In the genomic region with DNA sequence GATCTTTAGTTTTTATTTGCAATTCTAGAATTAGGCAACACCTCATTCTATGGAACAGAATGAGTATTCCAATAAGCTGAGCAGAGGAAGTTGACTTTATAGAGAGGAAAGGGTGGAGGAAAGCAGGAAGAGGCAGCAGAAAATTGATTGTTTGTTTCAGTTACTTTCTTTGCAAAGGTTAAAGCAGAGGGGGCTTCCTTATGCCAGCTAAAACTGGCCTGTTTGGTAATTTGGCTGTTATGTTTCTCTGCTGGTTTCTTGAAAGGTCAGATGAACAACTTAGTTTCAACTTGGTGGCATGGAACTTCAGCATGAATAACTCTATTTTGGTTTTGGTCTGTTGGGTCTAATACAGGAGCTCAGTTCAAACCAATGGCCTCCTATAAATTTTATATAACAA, we compare ENCODE assay signal across 17 cellular contexts. TPM values are rescaled to one million over a fixed set of nuclear protein-coding genes. Genes with fewer than 3 reads are reported as not detected.
DNase-seq lines count a peak whose midpoint lies in the region; ATAC-seq and TF ChIP-seq lines count a peak whose summit lies in the region.
"Had no signal": no experiment of that assay in that cellular context is flagged by ENCODE, and none has a peak within 500 bp of the region (broad histone marks: within the 10 kb centered on the region; RNA-seq: fewer than 3 reads in every experiment).

No MANE protein-coding gene starts in this region.

- peaks cover 4% of the 10 kb centered on the region for H3K27me3 Mint-ChIP-seq in HFFc6 (ENCODE audit: insufficient read depth)
- H3K27me3 Mint-ChIP-seq in stimulated activated naive CD8-positive, alpha-beta T cell treated with anti-CD3 and anti-CD28 coated beads, Interleukin-15, Interleukin-2, amounts not matched to agents 100 ng/mL and 50 ng/mL, for 24 hours = peaks cover 5% of the 10 kb centered on the region

- no peak overlapping the region for H3K9ac ChIP-seq in mammary epithelial cell (ENCODE audit: insufficient read depth, low read length)

- intact Hi-C loops in mammary epithelial cell (cut with micrococcal nuclease) = no loop called here
- intact Hi-C loops in lower lobe of right lung (cut with DNase I) = no loop called here

- H2AFZ ChIP-seq in mammary epithelial cell (ENCODE audit: low read depth, low read length) = no peak overlapping the region

- peak overlapping the region; percentile 86 for H3K27ac Mint-ChIP-seq in HFFc6
- H3K27ac Mint-ChIP-seq in stimulated activated naive CD8-positive, alpha-beta T cell treated with anti-CD3 and anti-CD28 coated beads, Interleukin-15, Interleukin-2, amounts not matched to agents 100 ng/mL and 50 ng/mL, for 24 hours = peak overlapping the region; percentile 21
- H3K27ac Mint-ChIP-seq: IgD-negative memory B cell had no signal

- peaks cover 98% of the 10 kb centered on the region for H3K79me2 ChIP-seq in mammary epithelial cell (ENCODE audit: insufficient read depth, low read length)

- ATAC-seq in lower lobe of right lung = no peak
- ATAC-seq: psoas muscle had no signal

- H4K20me1 ChIP-seq in mammary epithelial cell (ENCODE audit: insufficient read depth, low read length) = no peaks in the 10 kb centered on the region

- dilution Hi-C loops in mammary epithelial cell (cut with HindIII; ENCODE audit: low sequenced_read_pairs) = no loop called here

- no peak overlapping the region for H3K4me3 ChIP-seq in mammary epithelial cell (replicated peaks in 1 of 3; ENCODE audit: insufficient read depth in 1 of 3, low read depth in 2 of 3, low read length in 3 of 3)
- no peak overlapping the region for H3K4me3 ChIP-seq in lower lobe of right lung
- H3K4me3 ChIP-seq: psoas muscle had no signal

- H3K9me3 ChIP-seq in mammary epithelial cell (replicated peaks; ENCODE audit: insufficient read depth, low read length) = no peaks in the 10 kb centered on the region
- no peaks in the 10 kb centered on the region for H3K9me3 ChIP-seq in lower lobe of right lung
- H3K9me3 ChIP-seq: psoas muscle had no signal

- TF ChIP-seq CTCF in HFFc6 (IDR thresholded peaks at IDR 0.05) (no peak), mammary epithelial cell (conservative IDR thresholded peaks at IDR 0.05 in 1 of 2, IDR thresholded peaks at IDR 0.05 in 1 of 2; ENCODE audit: extremely low read depth in 1 of 2, insufficient read depth in 1 of 2, low read depth in 1 of 2, low read length in 2 of 2) (no peak), lower lobe of right lung (IDR thresholded peaks at IDR 0.05) (no peak)

- H3K36me3 ChIP-seq in mammary epithelial cell (ENCODE audit: insufficient read depth, low read length) (no peaks in the 10 kb centered on the region), lower lobe of right lung (no peaks in the 10 kb centered on the region)

- BruUV-seq in mammary epithelial cell (replicated peaks; lab: Mats Ljungman, UMichigan) = no TSS peak

- H3K4me1 Mint-ChIP-seq in HFFc6 (ENCODE audit: low read depth) = peaks cover 93% of the 10 kb centered on the region
- H3K4me1 Mint-ChIP-seq in stimulated activated naive CD8-positive, alpha-beta T cell treated with anti-CD3 and anti-CD28 coated beads, Interleukin-15, Interleukin-2, amounts not matched to agents 100 ng/mL and 50 ng/mL, for 24 hours (ENCODE audit: low read depth) = peaks cover 21% of the 10 kb centered on the region
- H3K4me1 Mint-ChIP-seq: IgD-negative memory B cell had no signal

- in situ Hi-C loops in mammary epithelial cell (cut with MboI; ENCODE audit: low sequenced_read_pairs in 2 of 2) = no loop called here
- in situ Hi-C loops in G401 (cut with HindIII; ENCODE audit: low sequenced_read_pairs) = loop anchor here (25.0 kb wide), 1 partner anchor 185 kb away; no protein-coding TSS in a partner anchor

- H3K27ac ChIP-seq in mammary epithelial cell (ENCODE audit: insufficient read depth, low read depth, low read length) (peak overlapping the region; percentile 30), lower lobe of right lung (peak overlapping the region; percentile 79)
- H3K27ac ChIP-seq: psoas muscle had no signal

- no peaks in the 10 kb centered on the region for H3K9me3 Mint-ChIP-seq in HFFc6
- no peaks in the 10 kb centered on the region for H3K9me3 Mint-ChIP-seq in stimulated activated naive CD8-positive, alpha-beta T cell treated with anti-CD3 and anti-CD28 coated beads, Interleukin-15, Interleukin-2, amounts not matched to agents 100 ng/mL and 50 ng/mL, for 24 hours
- H3K9me3 Mint-ChIP-seq: IgD-negative memory B cell had no signal

- no peak for DNase-seq in HFFc6
- DNase-seq in mammary epithelial cell = no peak
- no peak for DNase-seq in lower lobe of right lung
- no peak for DNase-seq in DMS53 (lab: John Stamatoyannopoulos, UW)
- no peak for DNase-seq in G401 (ENCODE audit: low spot score)
- no peak for DNase-seq in iPS-NIHi7 (ENCODE audit: extremely low spot score)
- no peak for DNase-seq in NCI-H2029 treated with DMSO at 0.1 percent for 48 hours (lab: John Stamatoyannopoulos, UW)
- DNase-seq: activated CD4-positive, alpha-beta T cell treated with anti-CD3 and anti-CD28 coated beads for 48 hours; activated CD8-positive, alpha-beta memory T cell treated with anti-CD3 and anti-CD28 coated beads, Interleukin-2, amount 50 U/mL, for 4 hours; activated gamma-delta T cell; GOT3; MM.1S; NCI-H1694; psoas muscle; RPMI8226 had no signal

- peaks cover 5% of the 10 kb centered on the region; the same call in 1 of the 2 replicates for H3K36me3 Mint-ChIP-seq in HFFc6 (ENCODE audit: low read depth)
- H3K36me3 Mint-ChIP-seq in stimulated activated naive CD8-positive, alpha-beta T cell treated with anti-CD3 and anti-CD28 coated beads, Interleukin-15, Interleukin-2, amounts not matched to agents 100 ng/mL and 50 ng/mL, for 24 hours (ENCODE audit: low read depth) = no peaks in the 10 kb centered on the region
- H3K36me3 Mint-ChIP-seq: IgD-negative memory B cell had no signal

- H3K4me2 ChIP-seq in mammary epithelial cell (ENCODE audit: insufficient read depth, low read depth, low read length) = no peak overlapping the region

- CTCF ChIA-PET in mammary epithelial cell (lab: Charles Lee; ENCODE audit: low non-redundant PET) = no interaction called here

- H3K27me3 ChIP-seq in mammary epithelial cell (ENCODE audit: insufficient read depth, low read length) = no peaks in the 10 kb centered on the region
- no peaks in the 10 kb centered on the region for H3K27me3 ChIP-seq in lower lobe of right lung (ENCODE audit: low read depth)

- peak overlapping the region; percentile 44 for H3K4me3 Mint-ChIP-seq in HFFc6
- H3K4me3 Mint-ChIP-seq in stimulated activated naive CD8-positive, alpha-beta T cell treated with anti-CD3 and anti-CD28 coated beads, Interleukin-15, Interleukin-2, amounts not matched to agents 100 ng/mL and 50 ng/mL, for 24 hours = peak overlapping the region; percentile 9
- H3K4me3 Mint-ChIP-seq: IgD-negative memory B cell had no signal

- peaks cover 34% of the 10 kb centered on the region for H3K4me1 ChIP-seq in mammary epithelial cell (ENCODE audit: insufficient read depth, low read length)
- peaks cover 20% of the 10 kb centered on the region for H3K4me1 ChIP-seq in lower lobe of right lung
- H3K4me1 ChIP-seq: psoas muscle had no signal

RNA-seq across cellular contexts. Expression of a gene that starts 41.9 kb away (rescaled TPM):
- total RNA-seq in HFFc6 (2021; fragmentation: NEBNext Ultra II Directional; extraction: Animal tissue kit (Norgen Biotek cat#: 25700)) = 1 to 10 TPM; 1.1 to 8.1 (median 2.2) TPM
- total RNA-seq in mammary epithelial cell = 1 to 10 TPM; 5.4 to 8.5 TPM
- polyA plus RNA-seq in mammary epithelial cell = 5.7 TPM
- polyA minus RNA-seq in mammary epithelial cell = 1.2 TPM
- 12.7 TPM for total RNA-seq in lower lobe of right lung
- 0.25 and 5.0 TPM in 2 replicates for total RNA-seq in G401 (2014; rRNA removed; shearing (Covaris generic))
- polyA plus RNA-seq: IgD-negative memory B cell had no signal
